Comparison of ENCODE assay signal across 1 cellular context in genomic region chr2:65417509-65418085, GRCh38.
TF ChIP-seq lines count a peak whose summit lies in the region.

No MANE protein-coding gene starts in this region.

TF ChIP-seq in SK-N-SH treated with all-trans-retinoic acid at 6 μM for 48 hours, 23 proteins besides CTCF, POLR2A, EP300 and RAD21 (continued from another document):
- TF ChIP-seq ISL1 (CRISPR knock-in tag; IDR thresholded peaks at IDR 0.05) (no peak), ZNF70 (CRISPR knock-in tag; IDR thresholded peaks at IDR 0.05) (no peak), ZNF8 (CRISPR knock-in tag; IDR thresholded peaks at IDR 0.05) (no peak), PATZ1 (CRISPR knock-in tag; IDR thresholded peaks at IDR 0.05; ENCODE audit: borderline replicate concordance) (no peak), TOX (CRISPR knock-in tag; IDR thresholded peaks at IDR 0.05; ENCODE audit: borderline replicate concordance) (no peak), SNAI2 (CRISPR knock-in tag; IDR thresholded peaks at IDR 0.05) (no peak)
